1 cellular context compared by ENCODE assay signal in the genomic region with DNA sequence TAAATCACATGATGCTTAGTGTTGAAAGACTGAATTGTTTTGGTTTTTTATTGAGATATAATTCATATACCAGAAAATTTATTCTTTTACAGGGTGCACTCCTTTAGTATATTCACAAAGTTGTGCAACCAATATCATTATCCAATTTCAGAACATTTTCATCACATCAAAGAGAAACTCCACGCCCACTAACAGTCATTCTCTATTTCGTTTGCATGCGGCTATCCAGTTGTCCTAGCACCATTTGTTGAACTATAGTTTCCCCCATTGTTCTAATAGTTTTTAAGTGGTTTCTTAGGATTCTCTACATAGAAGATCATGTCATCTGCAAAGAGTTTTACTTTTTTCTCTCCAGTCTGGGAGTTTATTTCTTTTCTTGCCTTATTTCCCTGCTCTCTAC.
A peak's percentile ranks its signal among the peaks of the same experiment; 100 is the strongest.
TF ChIP-seq lines count a peak whose summit lies in the region.

No MANE protein-coding gene starts in this region.

TF ChIP-seq in IMR-90, 13 proteins besides CTCF, POLR2A, EP300 and RAD21:
- TF ChIP-seq RFX5 (IDR thresholded peaks at IDR 0.05; ENCODE audit: low read depth, low read length), result no peak
- 0 out of 2 replicates have a peak, but pooled peaks have one; percentile 3 for TF ChIP-seq CEBPB (IDR thresholded peaks at IDR 0.05; ENCODE audit: low read depth, low read length)
TF ChIP-seq in IMR-90: peak in this region for 1.
